Comparison of ENCODE assay signal across 13 cellular contexts in genomic region chr11:78698612-78699011, GRCh38.
DNase-seq lines count a peak whose midpoint lies in the region; ATAC-seq and TF ChIP-seq lines count a peak whose summit lies in the region.
"Had no signal": no experiment of that assay in that cellular context is flagged by ENCODE, and none has a peak within 500 bp of the region (broad histone marks: within the 10 kb centered on the region; RNA-seq: fewer than 3 reads in every experiment).

No MANE protein-coding gene starts in this region.

- no peak overlapping the region for H3K4me3 ChIP-seq in epithelial cell of esophagus (ENCODE audit: low read length)

- H3K36me3 Mint-ChIP-seq in activated T-helper 17 cell treated with anti-CD3 and anti-CD28 coated beads, Interleukin-2, amount 50 U/mL, for 72 hours (ENCODE audit: low read depth), result no peaks in the 10 kb centered on the region

- DNase-seq in AG08395 (ENCODE audit: low spot score) (peak; percentile 39), RPMI7951 (ENCODE audit: low read depth) (peak; percentile 91), epithelial cell of esophagus (ENCODE audit: low read depth) (peak; percentile 73), medulla oblongata (ENCODE audit: extremely low spot score) (peak; percentile 30), NCI-H1436 treated with DMSO at 0.1 percent for 48 hours (lab: John Stamatoyannopoulos, UW) (no peak)
- no peak for DNase-seq in stimulated activated naive CD8-positive, alpha-beta T cell treated with anti-CD3 and anti-CD28 coated beads, Interleukin-15, amount 100 ng/mL, for 72 hours
- DNase-seq: activated CD4-positive, CD25-positive, alpha-beta regulatory T cell treated with anti-CD3 and anti-CD28 coated beads, Interleukin-2, amount 50 U/mL, for 72 hours; naive thymus-derived CD4-positive, alpha-beta T cell; NCI-H2107; NK-92 treated with Interleukin-12 subunit alpha and Interleukin-12 subunit beta, amount 100 ng/mL, for 24 hours had no signal

- TF ChIP-seq CTCF in epithelial cell of esophagus (IDR thresholded peaks at IDR 0.05; ENCODE audit: insufficient read depth, low read depth, low read length, missing control alignments), result no peak

- no peaks in the 10 kb centered on the region for H3K9me3 Mint-ChIP-seq in activated T-helper 17 cell treated with anti-CD3 and anti-CD28 coated beads, Interleukin-2, amount 50 U/mL, for 72 hours
- no peaks in the 10 kb centered on the region for H3K9me3 Mint-ChIP-seq in stimulated activated naive CD8-positive, alpha-beta T cell treated with anti-CD3 and anti-CD28 coated beads, Interleukin-15, amount 100 ng/mL, for 72 hours
- H3K9me3 Mint-ChIP-seq: central memory CD8-positive, alpha-beta T cell; naive thymus-derived CD4-positive, alpha-beta T cell had no signal

- no peak overlapping the region for H3K27ac Mint-ChIP-seq in activated T-helper 17 cell treated with anti-CD3 and anti-CD28 coated beads, Interleukin-2, amount 50 U/mL, for 72 hours
- no peak overlapping the region for H3K27ac Mint-ChIP-seq in stimulated activated naive CD8-positive, alpha-beta T cell treated with anti-CD3 and anti-CD28 coated beads, Interleukin-15, amount 100 ng/mL, for 72 hours
- H3K27ac Mint-ChIP-seq: naive thymus-derived CD4-positive, alpha-beta T cell had no signal

- H3K4me1 Mint-ChIP-seq in activated T-helper 17 cell treated with anti-CD3 and anti-CD28 coated beads, Interleukin-2, amount 50 U/mL, for 72 hours, result no peaks in the 10 kb centered on the region
- no peaks in the 10 kb centered on the region for H3K4me1 Mint-ChIP-seq in stimulated activated naive CD8-positive, alpha-beta T cell treated with anti-CD3 and anti-CD28 coated beads, Interleukin-15, amount 100 ng/mL, for 72 hours
- H3K4me1 Mint-ChIP-seq: central memory CD8-positive, alpha-beta T cell; naive thymus-derived CD4-positive, alpha-beta T cell had no signal

- ATAC-seq in activated T-helper 17 cell treated with anti-CD3 and anti-CD28 coated beads, Interleukin-2, amount 50 U/mL, for 72 hours (replicated peaks), result no peak
- no peak for ATAC-seq in GM21528 (IDR thresholded peaks at IDR 0.05; ENCODE audit: low FRiP score, unreplicated experiment)
- ATAC-seq in stimulated activated naive CD8-positive, alpha-beta T cell treated with anti-CD3 and anti-CD28 coated beads, Interleukin-15, amount 100 ng/mL, for 72 hours, result no peak
- ATAC-seq: naive thymus-derived CD4-positive, alpha-beta T cell had no signal

- H3K4me3 Mint-ChIP-seq in activated T-helper 17 cell treated with anti-CD3 and anti-CD28 coated beads, Interleukin-2, amount 50 U/mL, for 72 hours, result no peak overlapping the region
- H3K4me3 Mint-ChIP-seq in stimulated activated naive CD8-positive, alpha-beta T cell treated with anti-CD3 and anti-CD28 coated beads, Interleukin-15, amount 100 ng/mL, for 72 hours, result no peak overlapping the region
- H3K4me3 Mint-ChIP-seq: central memory CD8-positive, alpha-beta T cell; naive thymus-derived CD4-positive, alpha-beta T cell had no signal

- peaks cover 25% of the 10 kb centered on the region for H3K27me3 Mint-ChIP-seq in activated T-helper 17 cell treated with anti-CD3 and anti-CD28 coated beads, Interleukin-2, amount 50 U/mL, for 72 hours
- H3K27me3 Mint-ChIP-seq in stimulated activated naive CD8-positive, alpha-beta T cell treated with anti-CD3 and anti-CD28 coated beads, Interleukin-15, amount 100 ng/mL, for 72 hours, result peaks cover 39% of the 10 kb centered on the region

Comparison
In these comparisons a context has a peak if more than half of its experiments do, and no peak if none do; other contexts are left out.
1. DNase-seq: peak in AG08395 (single experiment), RPMI7951 (single experiment), epithelial cell of esophagus (single experiment) and medulla oblongata (single experiment); none in stimulated activated naive CD8-positive, alpha-beta T cell treated with anti-CD3 and anti-CD28 coated beads, Interleukin-15, amount 100 ng/mL, for 72 hours (0 of 2) and NCI-H1436 treated with DMSO at 0.1 percent for 48 hours (single experiment).